28 cellular contexts compared by ENCODE assay signal in genomic region chr21:37130971-37131370, GRCh38. TPM values are rescaled to one million over a fixed set of nuclear protein-coding genes. Genes with fewer than 3 reads are reported as not detected.
A peak's percentile ranks its signal among the peaks of the same experiment; 100 is the strongest.
DNase-seq lines count a peak whose midpoint lies in the region; FAIRE-seq and TF ChIP-seq lines count a peak whose summit lies in the region.
"Had no signal": no experiment of that assay in that cellular context is flagged by ENCODE, and none has a peak within 500 bp of the region (broad histone marks: within the 10 kb centered on the region; RNA-seq: fewer than 3 reads in every experiment).

No MANE protein-coding gene starts in this region.

- H3K4me1 ChIP-seq in endothelial cell of umbilical vein (ENCODE audit: control insufficient read depth, extremely low read depth, insufficient read depth, low read length) = peaks cover 7% of the 10 kb centered on the region
- H3K4me1 ChIP-seq: lower lobe of right lung, transverse colon had no signal

- no TSS peak for BruUV-seq in endothelial cell of umbilical vein (replicated peaks; lab: Mats Ljungman, UMichigan)

- H3K4me3 ChIP-seq in endothelial cell of umbilical vein (replicated peaks in 1 of 3; ENCODE audit: insufficient read depth in 1 of 3, low read depth in 1 of 3, low read length in 3 of 3) = no peak overlapping the region
- H3K4me3 ChIP-seq: coronary artery, lower lobe of right lung, transverse colon had no signal

- H3K4me2 ChIP-seq in endothelial cell of umbilical vein (ENCODE audit: insufficient read depth, low read length) = no peak overlapping the region

- peaks cover 26% of the 10 kb centered on the region for H3K36me3 Mint-ChIP-seq in activated CD4-positive, alpha-beta memory T cell treated with anti-CD3 and anti-CD28 coated beads, Interleukin-2, amount 10 ng/mL, durations not matched to agents 7 days and 5 days (ENCODE audit: low read depth)

- no peak overlapping the region for H2AFZ ChIP-seq in endothelial cell of umbilical vein (ENCODE audit: low read depth, low read length)

- no peak for TF ChIP-seq POLR2A in endothelial cell of umbilical vein (IDR thresholded peaks at IDR 0.05; ENCODE audit: low read depth, low read length)

- H3K27ac ChIP-seq in RWPE1 (no peak overlapping the region), endothelial cell of umbilical vein (ENCODE audit: insufficient read depth, low read depth, low read length) (no peak overlapping the region)
- H3K27ac ChIP-seq: C4-2B, coronary artery, HL-60, lower lobe of right lung, transverse colon, WERI-Rb-1 had no signal

- CTCF ChIA-PET in RWPE1 (lab: Yijun Ruan, JAX) = interaction anchor here (0.6 kb wide), 2 partner anchors 141 to 144 kb away, joined by 3 to 5 read pairs; no protein-coding TSS in a partner anchor
- CTCF ChIA-PET in endothelial cell of umbilical vein (lab: Charles Lee) = interaction anchor here (1.6 kb wide), 1 partner anchor 11 kb away, joined by 3 read pairs; no protein-coding TSS in a partner anchor
- CTCF ChIA-PET in activated CD4-positive, alpha-beta memory T cell treated with anti-CD3 and anti-CD28 coated beads, Interleukin-2, amount 10 ng/mL, durations not matched to agents 7 days and 5 days (lab: Charles Lee) = no interaction called here

- H3K9me3 Mint-ChIP-seq in activated CD4-positive, alpha-beta memory T cell treated with anti-CD3 and anti-CD28 coated beads, Interleukin-2, amount 10 ng/mL, durations not matched to agents 7 days and 5 days = no peaks in the 10 kb centered on the region
- H3K9me3 Mint-ChIP-seq: activated naive CD4-positive, alpha-beta T cell treated with anti-CD3 and anti-CD28 coated beads, Interleukin-2, amount 50 U/mL, for 24 hours; natural killer cell treated with Interleukin-12 subunit alpha and Interleukin-12 subunit beta and Interleukin-15 and Interleukin-18, amount 100 ng/mL, for 72 hours; stimulated activated effector memory CD8-positive, alpha-beta T cell treated with anti-CD3 and anti-CD28 coated beads, Interleukin-12 subunit alpha, Interleukin-12 subunit beta, amount 100 ng/mL, for 72 hours had no signal

- no peaks in the 10 kb centered on the region for H3K9me3 ChIP-seq in endothelial cell of umbilical vein (replicated peaks; ENCODE audit: control insufficient read depth, insufficient read depth, low read length)
- H3K9me3 ChIP-seq: lower lobe of right lung, transverse colon had no signal

- peaks cover 9 to 21% of the 10 kb centered on the region in 2 experiments for H3K36me3 ChIP-seq in endothelial cell of umbilical vein (ENCODE audit: control insufficient read depth in 2 of 2, extremely low read depth in 1 of 2, insufficient read depth in 2 of 2, low read length in 2 of 2)

- no peak for FAIRE-seq in endothelial cell of umbilical vein (lab: Jason Lieb, UNC)
- FAIRE-seq: RCC 7860 had no signal

- intact Hi-C loops in endothelial cell of umbilical vein (cut with micrococcal nuclease) = no loop called here

- TF ChIP-seq CTCF in RWPE1 (conservative IDR thresholded peaks at IDR 0.05; ENCODE audit: low read depth) (no peak), endothelial cell of umbilical vein (IDR thresholded peaks at IDR 0.05; ENCODE audit: extremely low read depth in 1 of 2, insufficient read depth in 1 of 2, low read depth in 1 of 2, low read length in 2 of 2) (no peak)

- H4K20me1 ChIP-seq in endothelial cell of umbilical vein (replicated peaks; ENCODE audit: control insufficient read depth, extremely low read depth, insufficient read depth, low read length) = no peaks in the 10 kb centered on the region

- dilution Hi-C loops in endothelial cell of umbilical vein (cut with MboI; ENCODE audit: extremely low pct_ligation_motif_present, low sequenced_read_pairs) = no loop called here

- H3K4me3 Mint-ChIP-seq in activated CD4-positive, alpha-beta memory T cell treated with anti-CD3 and anti-CD28 coated beads, Interleukin-2, amount 10 ng/mL, durations not matched to agents 7 days and 5 days = no peak overlapping the region
- H3K4me3 Mint-ChIP-seq: activated naive CD4-positive, alpha-beta T cell treated with anti-CD3 and anti-CD28 coated beads, Interleukin-2, amount 50 U/mL, for 24 hours; natural killer cell treated with Interleukin-12 subunit alpha and Interleukin-12 subunit beta and Interleukin-15 and Interleukin-18, amount 100 ng/mL, for 72 hours; stimulated activated effector memory CD8-positive, alpha-beta T cell treated with anti-CD3 and anti-CD28 coated beads, Interleukin-12 subunit alpha, Interleukin-12 subunit beta, amount 100 ng/mL, for 72 hours had no signal

- no peaks in the 10 kb centered on the region for H3K27me3 Mint-ChIP-seq in activated CD4-positive, alpha-beta memory T cell treated with anti-CD3 and anti-CD28 coated beads, Interleukin-2, amount 10 ng/mL, durations not matched to agents 7 days and 5 days
- H3K27me3 Mint-ChIP-seq: activated naive CD4-positive, alpha-beta T cell treated with anti-CD3 and anti-CD28 coated beads, Interleukin-2, amount 50 U/mL, for 24 hours; natural killer cell treated with Interleukin-12 subunit alpha and Interleukin-12 subunit beta and Interleukin-15 and Interleukin-18, amount 100 ng/mL, for 72 hours had no signal

- POLR2A ChIA-PET in RWPE1 (lab: Yijun Ruan, JAX; ENCODE audit: low non-redundant PET) = no interaction called here
- POLR2A ChIA-PET in endothelial cell of umbilical vein (lab: Charles Lee) = no interaction called here
- POLR2A ChIA-PET in activated CD4-positive, alpha-beta memory T cell treated with anti-CD3 and anti-CD28 coated beads, Interleukin-2, amount 10 ng/mL, durations not matched to agents 7 days and 5 days (lab: Charles Lee) = no interaction called here

- no peaks in the 10 kb centered on the region for H3K27me3 ChIP-seq in endothelial cell of umbilical vein (ENCODE audit: control insufficient read depth in 2 of 2, insufficient read depth in 2 of 2, low read length in 2 of 2)
- H3K27me3 ChIP-seq: transverse colon had no signal

- peaks cover 7% of the 10 kb centered on the region for H3K4me1 Mint-ChIP-seq in activated CD4-positive, alpha-beta memory T cell treated with anti-CD3 and anti-CD28 coated beads, Interleukin-2, amount 10 ng/mL, durations not matched to agents 7 days and 5 days

- peak; percentile 65 for DNase-seq in ELR (ENCODE audit: low read depth)
- DNase-seq in RWPE1 (ENCODE audit: low spot score) = peak; percentile 64
- DNase-seq in endothelial cell of umbilical vein (ENCODE audit: low read depth, low spot score) = no peak
- peak; percentile 45 for DNase-seq in renal cortical epithelial cell (ENCODE audit: low read depth)
- no peak for DNase-seq in MV-4-11 (lab: John Stamatoyannopoulos, UW)
- DNase-seq in HuH-7.5 (ENCODE audit: low spot score) = no peak
- no peak for DNase-seq in activated CD4-positive, alpha-beta memory T cell treated with anti-CD3 and anti-CD28 coated beads, Interleukin-2, amount 10 ng/mL, durations not matched to agents 7 days and 5 days
- DNase-seq: activated CD4-positive, alpha-beta T cell treated with anti-CD3 and anti-CD28 coated beads for 4 hours; amygdala; Calu3; effector CD8-positive, alpha-beta T cell; H7; head of caudate nucleus; kidney glomerular epithelial cell; lower lobe of right lung; NCI-H1048; NCI-H446 treated with DMSO at 0.1 percent for 48 hours; NCI-H82; T-helper 9 cell; transverse colon; WERI-Rb-1 had no signal

- no peaks in the 10 kb centered on the region for H3K9me1 ChIP-seq in endothelial cell of umbilical vein (replicated peaks; ENCODE audit: control insufficient read depth, extremely low read depth, insufficient read depth, low read length)

- no peak overlapping the region for H3K27ac Mint-ChIP-seq in activated CD4-positive, alpha-beta memory T cell treated with anti-CD3 and anti-CD28 coated beads, Interleukin-2, amount 10 ng/mL, durations not matched to agents 7 days and 5 days
- H3K27ac Mint-ChIP-seq: activated naive CD4-positive, alpha-beta T cell treated with anti-CD3 and anti-CD28 coated beads, Interleukin-2, amount 50 U/mL, for 24 hours; natural killer cell treated with Interleukin-12 subunit alpha and Interleukin-12 subunit beta and Interleukin-15 and Interleukin-18, amount 100 ng/mL, for 72 hours; stimulated activated effector memory CD8-positive, alpha-beta T cell treated with anti-CD3 and anti-CD28 coated beads, Interleukin-12 subunit alpha, Interleukin-12 subunit beta, amount 100 ng/mL, for 72 hours had no signal

- H3K9ac ChIP-seq in endothelial cell of umbilical vein (replicated peaks; ENCODE audit: extremely low read depth, insufficient read depth, low read length) = no peak overlapping the region

- no peaks in the 10 kb centered on the region for H3K79me2 ChIP-seq in endothelial cell of umbilical vein (ENCODE audit: control insufficient read depth, insufficient read depth, low read length)

TF ChIP-seq in endothelial cell of umbilical vein, 7 proteins besides CTCF, POLR2A, EP300 and RAD21:
- TF ChIP-seq FOS (IDR thresholded peaks at IDR 0.05; ENCODE audit: borderline replicate concordance, insufficient read depth, low read length) (peak; percentile 9), JUN (IDR thresholded peaks at IDR 0.05; ENCODE audit: borderline replicate concordance, insufficient read depth, insufficient read length, low read depth) (no peak)

RNA-seq across cellular contexts. Expression of gene TTC3, which starts 57.9 kb away (rescaled TPM):
- total RNA-seq in endothelial cell of umbilical vein (104 and 113 TPM in 2 replicates), renal cortical epithelial cell (177 and 302 TPM in 2 replicates)
- 21.4 and 26.2 TPM in 2 replicates for polyA plus RNA-seq in endothelial cell of umbilical vein
- polyA plus RNA-seq in endothelial cell of umbilical vein (2011; cell fraction: cytosol; rRNA removed) = 50.3 and 53.9 TPM in 2 replicates
- 107 and 125 TPM in 2 replicates for polyA plus RNA-seq in endothelial cell of umbilical vein (2011; cell fraction: nucleus; rRNA removed)
- polyA plus RNA-seq in endothelial cell of umbilical vein (2012) = 75.8 and 90.3 TPM in 2 replicates
- 83.0 and 83.2 TPM in 2 replicates for polyA minus RNA-seq in endothelial cell of umbilical vein
- 42.4 TPM for polyA minus RNA-seq in endothelial cell of umbilical vein (2011; cell fraction: cytosol; rRNA and poly(A)+ RNA removed)
- polyA minus RNA-seq in endothelial cell of umbilical vein (2011; cell fraction: nucleus; rRNA and poly(A)+ RNA removed) = 102 and 141 TPM in 2 replicates
- total RNA-seq in activated CD4-positive, alpha-beta memory T cell treated with anti-CD3 and anti-CD28 coated beads, Interleukin-2, amount 10 ng/mL, durations not matched to agents 7 days and 5 days = 10 to 100 TPM; 43.9 to 44.5 TPM

RNA-seq across cellular contexts. Expression of gene PIGP, which starts 58.1 kb away (rescaled TPM):
- total RNA-seq in endothelial cell of umbilical vein (11.4 and 12.5 TPM in 2 replicates), renal cortical epithelial cell (3.5 and 5.6 TPM in 2 replicates)
- 18.3 and 18.9 TPM in 2 replicates for polyA plus RNA-seq in endothelial cell of umbilical vein
- polyA plus RNA-seq in endothelial cell of umbilical vein (2011; cell fraction: cytosol; rRNA removed) = 20.8 and 21.0 TPM in 2 replicates
- 11.5 and 13.8 TPM in 2 replicates for polyA plus RNA-seq in endothelial cell of umbilical vein (2011; cell fraction: nucleus; rRNA removed)
- polyA plus RNA-seq in endothelial cell of umbilical vein (2012) = 17.4 and 19.5 TPM in 2 replicates
- 11.4 and 12.1 TPM in 2 replicates for polyA minus RNA-seq in endothelial cell of umbilical vein
- 12.1 TPM for polyA minus RNA-seq in endothelial cell of umbilical vein (2011; cell fraction: cytosol; rRNA and poly(A)+ RNA removed)
- 2.5 and 4.8 TPM in 2 replicates for polyA minus RNA-seq in endothelial cell of umbilical vein (2011; cell fraction: nucleus; rRNA and poly(A)+ RNA removed)
- 10 to 100 TPM; 17.2 TPM for total RNA-seq in activated CD4-positive, alpha-beta memory T cell treated with anti-CD3 and anti-CD28 coated beads, Interleukin-2, amount 10 ng/mL, durations not matched to agents 7 days and 5 days

Comparison
In these comparisons a context has a peak if more than half of its experiments do, and no peak if none do; other contexts are left out.
1. DNase-seq: peak in ELR (single experiment), RWPE1 (single experiment) and renal cortical epithelial cell (single experiment); none in endothelial cell of umbilical vein (single experiment), MV-4-11 (single experiment), HuH-7.5 (single experiment) and activated CD4-positive, alpha-beta memory T cell treated with anti-CD3 and anti-CD28 coated beads, Interleukin-2, amount 10 ng/mL, durations not matched to agents 7 days and 5 days (single experiment).